ENCODE assay signal across 20 cellular contexts in the genomic region with DNA sequence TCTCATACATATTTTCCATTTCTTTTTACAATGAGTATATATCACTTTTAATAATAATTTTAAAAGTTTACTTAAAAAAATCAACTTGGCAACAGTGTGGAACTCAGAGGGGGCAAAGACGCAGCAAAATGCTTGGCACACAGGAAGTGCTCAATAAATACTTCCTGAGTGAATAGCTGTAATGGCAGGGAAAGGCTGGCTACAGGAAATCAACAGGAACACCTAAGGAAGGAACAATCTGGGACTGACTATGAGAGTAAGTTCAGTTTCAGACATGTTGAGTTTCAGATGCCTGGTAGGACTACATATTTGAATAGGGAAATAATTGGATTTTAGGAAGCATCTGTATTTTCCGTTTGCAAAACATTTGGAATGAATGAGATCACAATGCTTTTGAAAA.
"Had no signal": no experiment of that assay in that cellular context is flagged by ENCODE, and none has a peak within 500 bp of the region (broad histone marks: within the 10 kb centered on the region; RNA-seq: fewer than 3 reads in every experiment).

No MANE protein-coding gene starts in this region.

- H3K27me3 ChIP-seq: heart left ventricle, neural progenitor cell, ovary, right lobe of liver, tibial artery, upper lobe of left lung, uterus had no signal

- H3K36me3 Mint-ChIP-seq: natural killer cell; neural progenitor cell; stimulated activated effector memory CD8-positive, alpha-beta T cell treated with anti-CD3 and anti-CD28 coated beads, Interleukin-12 subunit alpha, Interleukin-12 subunit beta, amount 100 ng/mL, for 72 hours had no signal

- H3K4me3 Mint-ChIP-seq: mesothelial cell of epicardium; natural killer cell; neural progenitor cell; stimulated activated effector memory CD8-positive, alpha-beta T cell treated with anti-CD3 and anti-CD28 coated beads, Interleukin-12 subunit alpha, Interleukin-12 subunit beta, amount 100 ng/mL, for 72 hours had no signal

- H3K9ac ChIP-seq: neural progenitor cell had no signal

- H3K27ac Mint-ChIP-seq: mesothelial cell of epicardium; natural killer cell; neural progenitor cell; stimulated activated effector memory CD8-positive, alpha-beta T cell treated with anti-CD3 and anti-CD28 coated beads, Interleukin-12 subunit alpha, Interleukin-12 subunit beta, amount 100 ng/mL, for 72 hours had no signal

- H3K4me3 ChIP-seq: heart left ventricle, neural progenitor cell, ovary, prostate gland, right lobe of liver, tibial artery, upper lobe of left lung, uterus had no signal

- H3K4me1 Mint-ChIP-seq: mesothelial cell of epicardium; neural progenitor cell; stimulated activated effector memory CD8-positive, alpha-beta T cell treated with anti-CD3 and anti-CD28 coated beads, Interleukin-12 subunit alpha, Interleukin-12 subunit beta, amount 100 ng/mL, for 72 hours had no signal

- ATAC-seq: heart left ventricle; left lobe of liver; natural killer cell; right lobe of liver; stimulated activated effector memory CD8-positive, alpha-beta T cell treated with anti-CD3 and anti-CD28 coated beads, Interleukin-12 subunit alpha, Interleukin-12 subunit beta, amount 100 ng/mL, for 72 hours; stimulated activated naive CD8-positive, alpha-beta T cell treated with anti-CD3 and anti-CD28 coated beads, Interleukin-15, Interleukin-2, amounts not matched to agents 100 U/mL and 50 U/mL, for 24 hours had no signal

- DNase-seq: foreskin melanocyte; heart left ventricle; hypothalamus; islet precursor cell; natural killer cell; nucleus accumbens; ovary; retina; right lobe of liver; stimulated activated CD4-positive, alpha-beta T cell treated with anti-CD3 and anti-CD28 coated beads, Interleukin-4, amount 100 ng/mL, for 1 hour; stimulated activated CD8-positive, alpha-beta memory T cell treated with anti-CD3 and anti-CD28 coated beads, Interleukin-4, amount 100 ng/mL, for 48 hours; stimulated activated naive CD8-positive, alpha-beta T cell treated with anti-CD3 and anti-CD28 coated beads, Interleukin-15, Interleukin-2, amounts not matched to agents 100 U/mL and 50 U/mL, for 24 hours; tibial artery; upper lobe of left lung; uterus had no signal

- H2AFZ ChIP-seq: neural progenitor cell had no signal

- H3K9me3 Mint-ChIP-seq: natural killer cell; neural progenitor cell; stimulated activated effector memory CD8-positive, alpha-beta T cell treated with anti-CD3 and anti-CD28 coated beads, Interleukin-12 subunit alpha, Interleukin-12 subunit beta, amount 100 ng/mL, for 72 hours had no signal

- H3K27ac ChIP-seq: heart left ventricle, neural progenitor cell, ovary, prostate gland, right lobe of liver, tibial artery, upper lobe of left lung, uterus had no signal

- H3K9me3 ChIP-seq: heart left ventricle, ovary, prostate gland, right lobe of liver, tibial artery, upper lobe of left lung, uterus had no signal

- H3K36me3 ChIP-seq: neural progenitor cell, ovary, prostate gland, tibial artery, upper lobe of left lung, uterus had no signal

- H3K4me1 ChIP-seq: neural progenitor cell, prostate gland, right lobe of liver, upper lobe of left lung, uterus had no signal

- H3K4me2 ChIP-seq: neural progenitor cell had no signal
